In the genomic region with DNA sequence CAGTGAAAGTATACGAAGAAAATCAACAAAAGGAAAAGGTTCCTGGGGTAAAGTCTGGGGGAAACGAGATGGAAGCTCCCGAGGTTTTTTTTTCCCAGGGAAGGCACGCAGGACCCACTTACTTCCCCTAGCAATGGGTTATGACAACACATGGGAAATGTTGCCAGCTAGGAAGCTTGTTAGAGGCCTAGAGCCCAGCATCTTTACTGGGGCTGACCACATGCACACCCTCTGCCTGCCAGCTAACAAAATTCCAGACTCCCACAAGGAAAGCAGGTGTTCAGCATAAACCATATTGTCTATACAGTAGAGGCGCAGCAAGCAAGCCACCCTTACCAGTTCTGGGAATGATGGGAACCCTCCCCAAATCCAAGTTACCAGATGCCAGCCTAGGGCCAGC, we compare ENCODE assay signal across 20 cellular contexts.
A peak's percentile ranks its signal among the peaks of the same experiment; 100 is the strongest.
DNase-seq lines count a peak whose midpoint lies in the region; ATAC-seq and TF ChIP-seq lines count a peak whose summit lies in the region.
"Had no signal": no experiment of that assay in that cellular context is flagged by ENCODE, and none has a peak within 500 bp of the region (broad histone marks: within the 10 kb centered on the region; RNA-seq: fewer than 3 reads in every experiment).

No MANE protein-coding gene starts in this region.

- DNase-seq in NCI-H748 (lab: John Stamatoyannopoulos, UW; ENCODE audit: unreplicated experiment), result peak; percentile 19
- no peak for DNase-seq in NCI-H748 treated with DMSO at 0.1 percent for 48 hours (lab: John Stamatoyannopoulos, UW)
- peak; percentile 67 for DNase-seq in LHCN-M2 (ENCODE audit: low read depth)
- peak; percentile 14 for DNase-seq in astrocyte of the hippocampus (ENCODE audit: low read depth, low spot score)
- peak; percentile 76 for DNase-seq in myocyte (ENCODE audit: low read depth)
- no peak for DNase-seq in body of pancreas
- DNase-seq in D341Med (ENCODE audit: low spot score), result no peak
- DNase-seq: 8988T; Calu3; CD8-positive, alpha-beta T cell; DMS 273 treated with DMSO at 0.1 percent for 48 hours; DMS53; DND-41; EL; GM23248 had no signal

- H3K27ac ChIP-seq in body of pancreas, result no peak overlapping the region
- H3K27ac ChIP-seq: BLaER1 treated with 17β-estradiol and CSF1 and Interleukin-3, amounts not matched to agents 10 nM and 100 nM; GM23248 had no signal

- no peaks in the 10 kb centered on the region for H3K4me1 ChIP-seq in body of pancreas
- H3K4me1 ChIP-seq: HAP-1 had no signal

- no peaks in the 10 kb centered on the region for H3K9me3 ChIP-seq in body of pancreas
- H3K9me3 ChIP-seq: HAP-1 had no signal

- H3K36me3 ChIP-seq in body of pancreas (replicated peaks in 1 of 2; ENCODE audit: insufficient read depth in 1 of 2, low read depth in 2 of 2), result no peaks in the 10 kb centered on the region
- H3K36me3 ChIP-seq: BLaER1 treated with 17β-estradiol and CSF1 and Interleukin-3, amounts not matched to agents 10 nM and 100 nM; HAP-1 had no signal

- TF ChIP-seq POLR2A in body of pancreas (IDR thresholded peaks at IDR 0.05), result no peak

- WGBS in body of pancreas, 2 donors, result 53 to 58% methylated on average over 5 of the region's 5 CpGs

- no peak for TF ChIP-seq CTCF in body of pancreas (IDR thresholded peaks at IDR 0.05)

- intact Hi-C loops in body of pancreas (cut with DNase I), result no loop called here

- ATAC-seq in body of pancreas (no peak), GM18498 (IDR thresholded peaks at IDR 0.05; ENCODE audit: unreplicated experiment) (no peak)
- ATAC-seq: CD8-positive, alpha-beta T cell; GM12878; HepG2 had no signal

- H3K27me3 ChIP-seq in body of pancreas, result no peaks in the 10 kb centered on the region
- H3K27me3 ChIP-seq: BLaER1 treated with 17β-estradiol and CSF1 and Interleukin-3, amounts not matched to agents 10 nM and 100 nM had no signal

- H3K4me3 ChIP-seq in body of pancreas, result no peak overlapping the region
- H3K4me3 ChIP-seq: BLaER1 treated with 17β-estradiol and CSF1 and Interleukin-3, amounts not matched to agents 10 nM and 100 nM; GM12878; GM23248; HAP-1 had no signal

Comparison
In these comparisons a context has a peak if more than half of its experiments do, and no peak if none do; other contexts are left out.
1. DNase-seq: peak in NCI-H748 (single experiment), LHCN-M2 (single experiment), astrocyte of the hippocampus (single experiment) and myocyte (single experiment); none in NCI-H748 treated with DMSO at 0.1 percent for 48 hours (single experiment), body of pancreas (0 of 4) and D341Med (single experiment).